13 cellular contexts compared by ENCODE assay signal in genomic region chr5:31096238-31096865, GRCh38.
DNase-seq lines count a peak whose midpoint lies in the region; ATAC-seq and TF ChIP-seq lines count a peak whose summit lies in the region.
"Had no signal": no experiment of that assay in that cellular context is flagged by ENCODE, and none has a peak within 500 bp of the region (broad histone marks: within the 10 kb centered on the region; RNA-seq: fewer than 3 reads in every experiment).

No MANE protein-coding gene starts in this region.

- in situ Hi-C loops in astrocyte of the cerebellum (cut with HindIII; ENCODE audit: low sequenced_read_pairs): no loop called here

- ATAC-seq in left cardiac atrium: peak; percentile 38 to 83
- ATAC-seq in right cardiac atrium: peak; percentile 70 to 84
- ATAC-seq in aorta (ENCODE audit: low FRiP score): peak; percentile 29
- ATAC-seq in HG02759 (IDR thresholded peaks at IDR 0.05; ENCODE audit: unreplicated experiment): no peak
- ATAC-seq in HG03175 (IDR thresholded peaks at IDR 0.05; ENCODE audit: unreplicated experiment): no peak

- H3K9me3 ChIP-seq in right atrium auricular region (no peaks in the 10 kb centered on the region), right cardiac atrium (ENCODE audit: control insufficient read depth, low read length) (peaks cover 4% of the 10 kb centered on the region), aorta (ENCODE audit: control insufficient read depth, low read length) (no peaks in the 10 kb centered on the region)

- no peak overlapping the region for H3K27ac ChIP-seq in right atrium auricular region
- H3K27ac ChIP-seq in right cardiac atrium (ENCODE audit: low read length): peak overlapping the region; percentile 1
- H3K27ac ChIP-seq in aorta (ENCODE audit: low read depth in 1 of 2, low read length in 2 of 2): peak overlapping the region in 1 of 2 donors; percentile 57

- no peak overlapping the region for H3K4me3 ChIP-seq in right atrium auricular region
- H3K4me3 ChIP-seq in astrocyte of the cerebellum (ENCODE audit: low read depth, low read length): no peak overlapping the region
- H3K4me3 ChIP-seq in right cardiac atrium (ENCODE audit: low read length): no peak overlapping the region
- no peak overlapping the region for H3K4me3 ChIP-seq in aorta (ENCODE audit: low read length in 2 of 2)

- TF ChIP-seq CTCF in right atrium auricular region (IDR thresholded peaks at IDR 0.05): no peak
- no peak for TF ChIP-seq CTCF in astrocyte of the cerebellum (IDR thresholded peaks at IDR 0.05; ENCODE audit: low read depth, low read length, missing control alignments)

- H3K4me1 ChIP-seq in right atrium auricular region (peaks cover 0 to 5% of the 10 kb centered on the region in 2 donors), right cardiac atrium (ENCODE audit: control insufficient read depth, insufficient read depth, low read length) (no peaks in the 10 kb centered on the region), aorta (ENCODE audit: control insufficient read depth in 1 of 2, insufficient read depth in 2 of 2, low read length in 2 of 2) (peaks cover 4 to 5% of the 10 kb centered on the region in 2 donors)

- no peaks in the 10 kb centered on the region for H3K27me3 ChIP-seq in right atrium auricular region
- H3K27me3 ChIP-seq in right cardiac atrium (ENCODE audit: control insufficient read depth, insufficient read depth): no peaks in the 10 kb centered on the region
- H3K27me3 ChIP-seq in aorta (ENCODE audit: control insufficient read depth in 1 of 2, insufficient read depth in 2 of 2, low read length in 1 of 2): no peaks in the 10 kb centered on the region

- H3K36me3 ChIP-seq in right atrium auricular region (no peaks in the 10 kb centered on the region), aorta (ENCODE audit: control insufficient read depth in 1 of 2, insufficient read depth in 2 of 2, low read length in 1 of 2) (no peaks in the 10 kb centered on the region)

- DNase-seq in left cardiac atrium (no peak), right atrium auricular region (ENCODE audit: low spot score) (no peak), astrocyte of the cerebellum (ENCODE audit: low read depth) (peak; percentile 74), right cardiac atrium (peak in 1 of 3 donors; percentile 29), aorta (no peak), OCI-M2 (lab: John Stamatoyannopoulos, UW; ENCODE audit: unreplicated experiment) (no peak)
- DNase-seq: activated CD4-positive, alpha-beta T cell treated with anti-CD3 and anti-CD28 coated beads for 4 hours; DMS53; mammary epithelial cell; NCI-H2171 treated with DMSO at 0.1 percent for 48 hours; stimulated activated CD8-positive, alpha-beta memory T cell treated with anti-CD3 and anti-CD28 coated beads, Interleukin-4, amount 100 ng/mL, for 48 hours had no signal

- whole genome bisulfite sequencing in right cardiac atrium: 46% methylated on average over 5 of the region's 5 CpGs
- 29 to 32% methylated on average over 5 of the region's 5 CpGs for WGBS in aorta, 2 donors

- intact Hi-C loops in left cardiac atrium (cut with DNase I) (no loop called here), right cardiac atrium (cut with DNase I) (no loop called here), aorta (cut with DNase I) (no loop called here)

Comparison
In these comparisons a context has a peak if more than half of its experiments do, and no peak if none do; other contexts are left out.
1. ATAC-seq: peak in left cardiac atrium (2 of 2), right cardiac atrium (2 of 2) and aorta (single experiment); none in HG02759 (single experiment) and HG03175 (single experiment).